ENCODE assay signal across 9 cellular contexts in genomic region chr10:79403441-79404230, GRCh38. TPM values are rescaled to one million over a fixed set of nuclear protein-coding genes. Genes with fewer than 3 reads are reported as not detected.
DNase-seq lines count a peak whose midpoint lies in the region; ATAC-seq, FAIRE-seq and TF ChIP-seq lines count a peak whose summit lies in the region.
"Had no signal": no experiment of that assay in that cellular context is flagged by ENCODE, and none has a peak within 500 bp of the region (broad histone marks: within the 10 kb centered on the region; RNA-seq: fewer than 3 reads in every experiment).

No MANE protein-coding gene starts in this region.

- no peak for TF ChIP-seq EP300 in Ishikawa (IDR thresholded peaks at IDR 0.05; ENCODE audit: borderline replicate concordance)
- no peak for TF ChIP-seq EP300 in H1 (IDR thresholded peaks at IDR 0.05; ENCODE audit: borderline replicate concordance in 1 of 2, low read depth in 2 of 2, low read length in 2 of 2)

- no peak overlapping the region for H4K5ac ChIP-seq in H1 (ENCODE audit: insufficient read length, low read depth, low read length)

- peak overlapping the region; percentile 21 for H3K18ac ChIP-seq in H1 (ENCODE audit: extremely low read depth, low read length)

- H3K4me1 ChIP-seq in H1 (replicated peaks in 1 of 4; ENCODE audit: control insufficient read depth in 3 of 4, insufficient read depth in 4 of 4, low read length in 3 of 4) (peaks cover 8 to 34% (median 18%) of the 10 kb centered on the region in 4 experiments), liver (ENCODE audit: control insufficient read depth in 4 of 4, insufficient read depth in 4 of 4, low read length in 3 of 4) (peaks cover 26 to 45% (median 32%) of the 10 kb centered on the region in 4 donors), subcutaneous abdominal adipose tissue (ENCODE audit: control insufficient read depth in 5 of 5, insufficient read depth in 5 of 5, low read length in 5 of 5) (peaks cover 0 to 100% (median 76%) of the 10 kb centered on the region in 5 donors)

- peak overlapping the region; percentile 12; the same call in 1 of the 2 replicates for H2BK12ac ChIP-seq in H1 (ENCODE audit: low read depth, low read length)

- H2BK5ac ChIP-seq in H1 (ENCODE audit: low read depth, low read length): peak overlapping the region; percentile 66; the same call in 1 of the 2 replicates

- no peak overlapping the region for H4K8ac ChIP-seq in H1 (ENCODE audit: extremely low read depth, insufficient read depth, low read length)

- POLR2A ChIA-PET in H1 (lab: Charles Lee; ENCODE audit: partially characterized antibody): interaction anchor here (0.7 to 0.9 kb wide), 2 partner anchors 74 to 79 kb away, joined by 3 read pairs; no protein-coding TSS in a partner anchor

- WGBS in H1 (ENCODE audit: extremely low coverage in 1 of 2, insufficient coverage in 1 of 2, insufficient read length in 1 of 2, insufficient replicate concordance in 2 of 2, low coverage in 1 of 2, low lambda C conversion rate in 2 of 2, missing lambda C conversion rate in 1 of 2), 2 experiments: 38% methylated on average over 19 of the region's 23 CpGs; no CpG with 5 or more reads in 1 of the 2 experiments
- 65% methylated on average over 23 of the region's 23 CpGs for WGBS in liver

- no peak for FAIRE-seq in H1 (lab: Jason Lieb, UNC)

- H3K56ac ChIP-seq in H1 (replicated peaks; ENCODE audit: insufficient read length, low read depth, low read length): no peak overlapping the region

- no peaks in the 10 kb centered on the region; a peak in 1 of 7 replicates for H3K27me3 ChIP-seq in H1 (replicated peaks in 1 of 4; ENCODE audit: control insufficient read depth in 3 of 4, extremely low read depth in 1 of 4, insufficient read depth in 3 of 4, low read length in 3 of 4)
- no peaks in the 10 kb centered on the region for H3K27me3 ChIP-seq in liver (ENCODE audit: control insufficient read depth in 4 of 4, insufficient read depth in 4 of 4, low read length in 3 of 4)
- no peaks in the 10 kb centered on the region for H3K27me3 ChIP-seq in subcutaneous abdominal adipose tissue (ENCODE audit: control insufficient read depth in 5 of 5, insufficient read depth in 4 of 5, low read length in 5 of 5)

- no peak overlapping the region for H2AFZ ChIP-seq in H1 (ENCODE audit: low read length)

- ATAC-seq in GM18498 (IDR thresholded peaks at IDR 0.05; ENCODE audit: unreplicated experiment) (no peak), HG03175 (IDR thresholded peaks at IDR 0.05; ENCODE audit: unreplicated experiment) (no peak)

- H3K9me3 ChIP-seq in H1 (ENCODE audit: insufficient read depth in 2 of 2, low read depth in 1 of 2, low read length in 1 of 2) (no peaks in the 10 kb centered on the region), liver (ENCODE audit: control insufficient read depth in 4 of 4, low read length in 3 of 4) (no peaks in the 10 kb centered on the region), subcutaneous abdominal adipose tissue (ENCODE audit: control insufficient read depth in 5 of 5, low read length in 5 of 5) (no peaks in the 10 kb centered on the region)

- H3K27ac ChIP-seq in H1 (ENCODE audit: low read depth, low read length) (no peak overlapping the region), liver (ENCODE audit: low read depth in 1 of 2, low read length in 2 of 2) (peak overlapping the region; percentile 73 to 78), subcutaneous abdominal adipose tissue (ENCODE audit: low read depth, low read length) (peak overlapping the region; percentile 98)

- peak overlapping the region; percentile 93 for H2BK15ac ChIP-seq in H1 (ENCODE audit: low read length)

- no peak for TF ChIP-seq POLR2A in H1 (IDR thresholded peaks at IDR 0.05; ENCODE audit: control extremely low read depth in 1 of 2, low read depth in 2 of 2, low read length in 2 of 2)

- peaks cover 5% of the 10 kb centered on the region; the same call in 1 of the 2 replicates for H3K23me2 ChIP-seq in H1 (ENCODE audit: low read depth, low read length)

- CTCF ChIA-PET in H1 (lab: Charles Lee; ENCODE audit: partially characterized antibody): interaction anchor here (0.7 to 13.1 kb wide), 7 partner anchors 16 to 84 kb away, joined by 3 to 100 read pairs (median 5); no protein-coding TSS in a partner anchor

- H2BK120ac ChIP-seq in H1 (replicated peaks; ENCODE audit: low read depth, low read length): no peak overlapping the region

- H4K91ac ChIP-seq in H1 (replicated peaks; ENCODE audit: insufficient read length, low read length): peak overlapping the region; percentile 26

- H3K23ac ChIP-seq in H1 (ENCODE audit: insufficient read length): no peak overlapping the region

- H3K4me3 ChIP-seq in H1 (ENCODE audit: extremely low read depth in 1 of 4, insufficient read depth in 2 of 4, low read depth in 3 of 4, low read length in 4 of 4) (peak overlapping the region; percentile 7 to 49 (median 14); a peak in 5 of 8 replicates), liver (ENCODE audit: low read depth in 1 of 3, low read length in 3 of 3) (no peak overlapping the region), subcutaneous abdominal adipose tissue (ENCODE audit: low read depth in 1 of 5, low read length in 5 of 5) (peak overlapping the region in 2 of 5 donors; percentile 13 to 37)

- H3K14ac ChIP-seq in H1 (ENCODE audit: insufficient read length): no peak overlapping the region

- H3K79me2 ChIP-seq in H1 (ENCODE audit: control insufficient read depth in 1 of 2, insufficient read depth in 2 of 2, low read length in 2 of 2): no peaks in the 10 kb centered on the region

- H4K20me1 ChIP-seq in H1 (replicated peaks in 1 of 2; ENCODE audit: control insufficient read depth in 1 of 2, insufficient read depth in 2 of 2, low read length in 2 of 2): no peaks in the 10 kb centered on the region

- H3K79me1 ChIP-seq in H1 (ENCODE audit: low read depth, low read length): no peaks in the 10 kb centered on the region

- H2BK20ac ChIP-seq in H1 (ENCODE audit: low read length): no peak overlapping the region

- H3K36me3 ChIP-seq in H1 (ENCODE audit: control insufficient read depth in 2 of 4, insufficient read depth in 4 of 4, low read length in 3 of 4): no peaks in the 10 kb centered on the region
- H3K36me3 ChIP-seq in liver (ENCODE audit: control insufficient read depth in 4 of 4, insufficient read depth in 3 of 4, low read depth in 1 of 4, low read length in 3 of 4): peaks cover 0 to 2% (median 0%) of the 10 kb centered on the region in 4 donors
- H3K36me3 ChIP-seq in subcutaneous abdominal adipose tissue (ENCODE audit: control insufficient read depth in 5 of 5, insufficient read depth in 5 of 5, low read length in 5 of 5): peaks cover 0 to 12% (median 3%) of the 10 kb centered on the region in 5 donors

- H2AK5ac ChIP-seq in H1 (ENCODE audit: low read depth, low read length): 0 out of 2 replicates have a peak overlapping the region, but pooled peaks have one; percentile 28

- no peak for DNase-seq in H1 (ENCODE audit: low read depth in 1 of 2, low spot score in 2 of 2)
- no peak for DNase-seq in D341Med (ENCODE audit: low spot score)
- no peak for DNase-seq in COR-L47 (lab: John Stamatoyannopoulos, UW)
- DNase-seq: Karpas-422 had no signal

- TF ChIP-seq CTCF in H1 (IDR thresholded peaks at IDR 0.05; ENCODE audit: control extremely low read depth in 1 of 3, insufficient read depth in 1 of 3, low read depth in 1 of 3, low read length in 3 of 3) (no peak), liver (IDR thresholded peaks at IDR 0.05; ENCODE audit: low read depth, low read length, missing input control) (no peak)

- no peak overlapping the region for H3K4ac ChIP-seq in H1 (replicated peaks; ENCODE audit: insufficient read length, low read depth, low read length)

- H3K9ac ChIP-seq in H1 (replicated peaks in 1 of 4; ENCODE audit: extremely low read depth in 1 of 4, low read depth in 3 of 4, low read length in 3 of 4): no peak overlapping the region
- H3K9ac ChIP-seq in liver (ENCODE audit: low read depth in 1 of 2, low read length in 2 of 2): no peak overlapping the region
- H3K9ac ChIP-seq in subcutaneous abdominal adipose tissue (ENCODE audit: low read length in 5 of 5): peak overlapping the region in 3 of 5 donors; percentile 25 to 39 (median 36)

- TF ChIP-seq RAD21 in Ishikawa (IDR thresholded peaks at IDR 0.05; ENCODE audit: low read depth) (no peak), H1 (IDR thresholded peaks at IDR 0.05 in 1 of 2, conservative IDR thresholded peaks at IDR 0.05 in 1 of 2; ENCODE audit: low read depth in 2 of 2, low read length in 2 of 2) (no peak), liver (IDR thresholded peaks at IDR 0.05) (no peak)

- H3K4me2 ChIP-seq in H1 (ENCODE audit: insufficient read depth in 1 of 2, low read depth in 2 of 2, low read length in 2 of 2): peak overlapping the region; percentile 59 to 61

TF ChIP-seq in Ishikawa, 13 proteins besides CTCF, POLR2A, EP300 and RAD21 (continues in another document):
- TF ChIP-seq TCF12 (IDR thresholded peaks at IDR 0.05; ENCODE audit: low read depth): 0 out of 2 replicates have a peak, but pooled peaks have one; percentile 5

TF ChIP-seq in H1, 55 proteins besides CTCF, POLR2A, EP300 and RAD21 (continues in another document):
- TF ChIP-seq NANOG (IDR thresholded peaks at IDR 0.05; ENCODE audit: insufficient read depth, low read depth, low read length, poor library complexity, severe bottlenecking): no peak

TF ChIP-seq in liver, 16 proteins besides CTCF, POLR2A, EP300 and RAD21 (continues in another document):
- TF ChIP-seq GABPA (IDR thresholded peaks at IDR 0.05 in 1 of 2, conservative IDR thresholded peaks at IDR 0.05 in 1 of 2): no peak

RNA-seq across cellular contexts. Expression of gene ZCCHC24, which starts 41.8 kb away (rescaled TPM):
- 6.2 and 6.9 TPM in 2 replicates for total RNA-seq in H1 (2021; fragmentation: NEBNext Ultra II Directional; extraction: Animal tissue kit (Norgen Biotek cat#: 25700))
- polyA plus RNA-seq in H1 (2011; rRNA removed) (3.9 and 5.8 TPM in 2 replicates), liver (10 to 100 TPM; 13.2 to 16.4 TPM)
- 4.1 TPM for polyA plus RNA-seq in H1 (2011; cell fraction: cytosol; rRNA removed)
- polyA plus RNA-seq in H1 (2011; cell fraction: nucleus; rRNA removed): 4.5 TPM
- polyA plus RNA-seq in H1 (2012, experiment 1 of 2): 3.1 to 4.4 TPM (median 4.3 TPM) in 4 replicates
- polyA plus RNA-seq in H1 (2012, experiment 2 of 2): 3.8 TPM
- polyA plus RNA-seq in H1 (2013, experiment 1 of 2): 3.6 TPM
- 3.8 TPM for polyA plus RNA-seq in H1 (2013, experiment 2 of 2)
- 3.4 and 3.7 TPM in 2 replicates for polyA minus RNA-seq in H1 (2011; rRNA and poly(A)+ RNA removed)
- 4.0 TPM for polyA minus RNA-seq in H1 (2011; cell fraction: cytosol; rRNA and poly(A)+ RNA removed)
- 3.2 TPM for polyA minus RNA-seq in H1 (2011; cell fraction: nucleus; rRNA and poly(A)+ RNA removed)
- 10 to 100 TPM in 1 of 2 donors, 1 to 10 TPM in 1; 7.8 to 23.9 TPM for total RNA-seq in liver

RNA-seq across cellular contexts. Expression of gene PPIF, which starts 56.4 kb away (rescaled TPM):
- 70.2 and 74.9 TPM in 2 replicates for total RNA-seq in H1 (2021; fragmentation: NEBNext Ultra II Directional; extraction: Animal tissue kit (Norgen Biotek cat#: 25700))
- polyA plus RNA-seq in H1 (2011; rRNA removed): 77.6 and 107 TPM in 2 replicates
- polyA plus RNA-seq in H1 (2011; cell fraction: cytosol; rRNA removed): 91.0 TPM
- 104 TPM for polyA plus RNA-seq in H1 (2011; cell fraction: nucleus; rRNA removed)
- polyA plus RNA-seq in H1 (2012, experiment 1 of 2): 66.7 to 100 TPM (median 84.3 TPM) in 4 replicates
- polyA plus RNA-seq in H1 (2012, experiment 2 of 2): 67.0 TPM
- polyA plus RNA-seq in H1 (2013, experiment 1 of 2): 54.5 TPM
- polyA plus RNA-seq in H1 (2013, experiment 2 of 2): 54.9 TPM
- 62.8 and 81.2 TPM in 2 replicates for polyA minus RNA-seq in H1 (2011; rRNA and poly(A)+ RNA removed)
- 40.5 TPM for polyA minus RNA-seq in H1 (2011; cell fraction: cytosol; rRNA and poly(A)+ RNA removed)
- 52.5 TPM for polyA minus RNA-seq in H1 (2011; cell fraction: nucleus; rRNA and poly(A)+ RNA removed)
- total RNA-seq in liver: 10 to 100 TPM; 22.2 to 84.3 TPM
- 10 to 100 TPM; 51.4 to 68.6 TPM for polyA plus RNA-seq in liver

Comparison
In these comparisons a context has a peak if more than half of its experiments do, and no peak if none do; other contexts are left out.
1. H3K4me3 ChIP-seq: peak in H1 (4 of 4); none in liver (0 of 3).
2. H3K9ac ChIP-seq: peak in subcutaneous abdominal adipose tissue (3 of 5); none in H1 (0 of 4) and liver (0 of 2).